12 cellular contexts compared by ENCODE assay signal in genomic region chr14:64928239-64929002, GRCh38. TPM values are rescaled to one million over a fixed set of nuclear protein-coding genes. Genes with fewer than 3 reads are reported as not detected.
DNase-seq lines count a peak whose midpoint lies in the region; ATAC-seq, FAIRE-seq and TF ChIP-seq lines count a peak whose summit lies in the region.
"Had no signal": no experiment of that assay in that cellular context is flagged by ENCODE, and none has a peak within 500 bp of the region (broad histone marks: within the 10 kb centered on the region; RNA-seq: fewer than 3 reads in every experiment).

No MANE protein-coding gene starts in this region.

- peak; percentile 92 for FAIRE-seq in GM12892 (lab: Jason Lieb, UNC)

- no peak for TF ChIP-seq POLR2A in GM12892 (IDR thresholded peaks at IDR 0.05; ENCODE audit: low read depth, low read length)

- no peak for TF ChIP-seq CTCF in GM20000 (IDR thresholded peaks at IDR 0.05; ENCODE audit: extremely low read depth, missing control alignments)
- TF ChIP-seq CTCF in coronary artery (IDR thresholded peaks at IDR 0.05) = no peak

- DNase-seq in GM12892 (ENCODE audit: insufficient read length) (no peak), GM20000 (ENCODE audit: low spot score) (peak; percentile 25), coronary artery (ENCODE audit: low spot score) (no peak), HuH-7.5 (ENCODE audit: low spot score) (no peak), NCI-H2029 (lab: John Stamatoyannopoulos, UW) (no peak), foreskin melanocyte (no peak), NCI-H526 (lab: John Stamatoyannopoulos, UW) (no peak)
- DNase-seq: caudate nucleus; SHP77; stimulated activated CD4-positive, alpha-beta T cell treated with anti-CD3 and anti-CD28 coated beads, Interleukin-15, amount 100 ng/mL, for 24 hours had no signal

- peak; percentile 61 for ATAC-seq in HG03097 (IDR thresholded peaks at IDR 0.05; ENCODE audit: low FRiP score, unreplicated experiment)

- no peak overlapping the region for H3K4me3 ChIP-seq in coronary artery
- H3K4me3 ChIP-seq: HAP-1 had no signal

- peak overlapping the region; percentile 71 to 83 for H3K27ac ChIP-seq in coronary artery

RNA-seq across cellular contexts. Expression of gene GPX2, which starts 14.1 kb away (rescaled TPM):
- polyA plus RNA-seq in GM12892 (2012; ENCODE audit: missing spikeins) = 0.53 TPM

RNA-seq across cellular contexts. Expression of gene CHURC1, which starts 14.2 kb away (rescaled TPM):
- polyA plus RNA-seq in GM12892 (2012; ENCODE audit: missing spikeins) = 53.2 TPM

RNA-seq across cellular contexts. Expression of gene RAB15, which starts 43.7 kb away (rescaled TPM):
- 5.5 TPM for polyA plus RNA-seq in GM12892 (2012; ENCODE audit: missing spikeins)

RNA-seq across cellular contexts. Expression of gene SPTB, which starts 48.7 kb away (rescaled TPM):
- polyA plus RNA-seq in GM12892 (2012; ENCODE audit: missing spikeins) = 0.06 TPM

RNA-seq across cellular contexts. Expression of gene FNTB, which starts 58.3 kb away (rescaled TPM):
- 11.0 TPM for polyA plus RNA-seq in GM12892 (2012; ENCODE audit: missing spikeins)
